15 cellular contexts compared by ENCODE assay signal in genomic region chr12:53082637-53083036, GRCh38. TPM values are rescaled to one million over a fixed set of nuclear protein-coding genes. Genes with fewer than 3 reads are reported as not detected.
DNase-seq lines count a peak whose midpoint lies in the region; ATAC-seq and TF ChIP-seq lines count a peak whose summit lies in the region.
"Had no signal": no experiment of that assay in that cellular context is flagged by ENCODE, and none has a peak within 500 bp of the region (broad histone marks: within the 10 kb centered on the region; RNA-seq: fewer than 3 reads in every experiment).

No MANE protein-coding gene starts in this region.

- no peak overlapping the region for H3K27ac ChIP-seq in HEK293 (ENCODE audit: extremely low read depth, low read depth, low read length)
- H3K27ac ChIP-seq: C4-2B had no signal

- POLR2A ChIA-PET in HEK293 (lab: Yijun Ruan, JAX), result no interaction called here

- peaks cover 0 to under 1% of the 10 kb centered on the region in 2 experiments; a peak in 1 of 3 replicates for H3K36me3 ChIP-seq in HEK293 (ENCODE audit: control insufficient read depth in 2 of 2, insufficient read depth in 1 of 2, low read length in 2 of 2)
- H3K36me3 ChIP-seq: BE2C had no signal

- peaks cover 5% of the 10 kb centered on the region for H3K27me3 Mint-ChIP-seq in activated T-cell treated with anti-CD3 and anti-CD28 coated beads, Interleukin-2, amount 50 U/mL, for 4 hours (ENCODE audit: low read depth)

- CTCF ChIA-PET in HEK293 (lab: Yijun Ruan, JAX), result interaction anchor here (0.7 kb wide), 1 partner anchor 16 kb away, joined by 3 read pairs; no protein-coding TSS in a partner anchor

- no peak for TF ChIP-seq CTCF in HEK293 (tag by site-specific recombination; IDR thresholded peaks at IDR 0.05)

- no peaks in the 10 kb centered on the region for H3K9me3 ChIP-seq in HEK293 (ENCODE audit: control insufficient read depth, insufficient read depth, low read depth, low read length)
- H3K9me3 ChIP-seq: BE2C had no signal

- DNase-seq in activated CD4-positive, CD25-positive, alpha-beta regulatory T cell treated with anti-CD3 and anti-CD28 coated beads, Interleukin-2, amount 50 U/mL, for 72 hours, result no peak
- no peak for DNase-seq in activated T-cell treated with anti-CD3 and anti-CD28 coated beads, Interleukin-2, amount 50 U/mL, for 4 hours
- DNase-seq in activated T-cell treated with anti-CD3 and anti-CD28 coated beads, Interleukin-2, amount 50 U/mL, for 1 hour, result no peak
- peak; percentile 4 for DNase-seq in epidermal melanocyte (ENCODE audit: insufficient read length, low spot score)
- DNase-seq in D341Med (ENCODE audit: low spot score), result no peak
- DNase-seq: BE2C; CD8-positive, alpha-beta T cell; COR-L47; GF-D8; GOT3; H9 had no signal

- ATAC-seq in activated CD4-positive, CD25-positive, alpha-beta regulatory T cell treated with anti-CD3 and anti-CD28 coated beads, Interleukin-2, amount 50 U/mL, for 24 hours, result peak; percentile 6 to 7
- peak; percentile 2 to 5 for ATAC-seq in activated T-cell treated with anti-CD3 and anti-CD28 coated beads, Interleukin-2, amount 50 U/mL, for 4 hours
- ATAC-seq: CD8-positive, alpha-beta T cell had no signal

- H3K4me1 Mint-ChIP-seq in activated T-cell treated with anti-CD3 and anti-CD28 coated beads, Interleukin-2, amount 50 U/mL, for 4 hours (ENCODE audit: low read depth), result peaks cover 29% of the 10 kb centered on the region

- H3K36me3 Mint-ChIP-seq in activated T-cell treated with anti-CD3 and anti-CD28 coated beads, Interleukin-2, amount 50 U/mL, for 4 hours (ENCODE audit: insufficient read depth), result no peaks in the 10 kb centered on the region

- H3K4me1 ChIP-seq in HEK293 (ENCODE audit: control insufficient read depth, insufficient read depth, low read length), result peaks cover 2% of the 10 kb centered on the region; the same call in 1 of the 2 replicates
- H3K4me1 ChIP-seq: BE2C had no signal

- no peak overlapping the region for H3K4me3 Mint-ChIP-seq in activated T-cell treated with anti-CD3 and anti-CD28 coated beads, Interleukin-2, amount 50 U/mL, for 4 hours
- H3K4me3 Mint-ChIP-seq: CD8-positive, alpha-beta T cell; H9 had no signal

- no peak overlapping the region for H3K4me3 ChIP-seq in HEK293 (ENCODE audit: low read depth, low read length)

- H3K9me3 Mint-ChIP-seq in activated T-cell treated with anti-CD3 and anti-CD28 coated beads, Interleukin-2, amount 50 U/mL, for 4 hours, result no peaks in the 10 kb centered on the region
- H3K9me3 Mint-ChIP-seq: CD8-positive, alpha-beta T cell had no signal

TF ChIP-seq in HEK293, 187 proteins besides CTCF, POLR2A, EP300 and RAD21:
- TF ChIP-seq SP7 (tag by site-specific recombination; IDR thresholded peaks at IDR 0.05) (peak; percentile 65), ZNF76 (tag by site-specific recombination; IDR thresholded peaks at IDR 0.05; ENCODE audit: borderline replicate concordance, low read depth) (no peak), ZNF350 (tag by site-specific recombination; IDR thresholded peaks at IDR 0.05) (no peak), ZNF184 (tag by site-specific recombination; IDR thresholded peaks at IDR 0.05) (peak; percentile 99)

RNA-seq across cellular contexts. Expression of gene SPRYD3, which starts 3.4 kb away (rescaled TPM):
- total RNA-seq in activated T-cell treated with anti-CD3 and anti-CD28 coated beads, Interleukin-2, amount 50 U/mL, for 4 hours, result 10 to 100 TPM; 48.3 to 57.8 (median 50.7) TPM

RNA-seq across cellular contexts. Expression of gene IGFBP6, which starts 14.8 kb away (rescaled TPM):
- under 1 TPM; 0.29 to 0.43 (median 0.38) TPM for total RNA-seq in activated T-cell treated with anti-CD3 and anti-CD28 coated beads, Interleukin-2, amount 50 U/mL, for 4 hours

RNA-seq across cellular contexts. Expression of gene SOAT2, which starts 20.6 kb away (rescaled TPM):
- under 1 TPM; 0.15 to 0.54 (median 0.32) TPM for total RNA-seq in activated T-cell treated with anti-CD3 and anti-CD28 coated beads, Interleukin-2, amount 50 U/mL, for 4 hours
- total RNA-seq: H9, HT1080 had no signal

RNA-seq across cellular contexts. Expression of gene TNS2, which starts 32.8 kb away (rescaled TPM):
- 1 to 10 TPM in 2 of 3 donors, under 1 TPM in 1; 0.87 to 2.5 (median 2.1) TPM for total RNA-seq in activated T-cell treated with anti-CD3 and anti-CD28 coated beads, Interleukin-2, amount 50 U/mL, for 4 hours
